13 cellular contexts compared by ENCODE assay signal in genomic region chr11:70090989-70091388, GRCh38. TPM values are rescaled to one million over a fixed set of nuclear protein-coding genes. Genes with fewer than 3 reads are reported as not detected.
DNase-seq lines count a peak whose midpoint lies in the region; ATAC-seq and TF ChIP-seq lines count a peak whose summit lies in the region.
"Had no signal": no experiment of that assay in that cellular context is flagged by ENCODE, and none has a peak within 500 bp of the region (broad histone marks: within the 10 kb centered on the region; RNA-seq: fewer than 3 reads in every experiment).

No MANE protein-coding gene starts in this region.

- ATAC-seq in activated naive CD4-positive, alpha-beta T cell treated with anti-CD3 and anti-CD28 coated beads, Interleukin-2, amount 50 U/mL, for 72 hours, result no peak

- H3K27me3 ChIP-seq in WERI-Rb-1 (ENCODE audit: insufficient read depth, low read depth, severe bottlenecking), result no peaks in the 10 kb centered on the region

- no peaks in the 10 kb centered on the region for H3K36me3 Mint-ChIP-seq in activated naive CD4-positive, alpha-beta T cell treated with anti-CD3 and anti-CD28 coated beads, Interleukin-2, amount 50 U/mL, for 72 hours

- TF ChIP-seq CTCF in AG10803 (conservative IDR thresholded peaks at IDR 0.05; ENCODE audit: low read length) (no peak), choroid plexus epithelial cell (conservative IDR thresholded peaks at IDR 0.05; ENCODE audit: low read depth, low read length) (no peak), WERI-Rb-1 (IDR thresholded peaks at IDR 0.05; ENCODE audit: low read depth, low read length) (no peak)

- H3K9me3 Mint-ChIP-seq in activated naive CD4-positive, alpha-beta T cell treated with anti-CD3 and anti-CD28 coated beads, Interleukin-2, amount 50 U/mL, for 72 hours, result no peaks in the 10 kb centered on the region
- H3K9me3 Mint-ChIP-seq: H9 had no signal

- no peaks in the 10 kb centered on the region; the same call in 1 of the 2 replicates for H3K36me3 ChIP-seq in WERI-Rb-1
- H3K36me3 ChIP-seq: spleen had no signal

- no peak overlapping the region for H3K27ac Mint-ChIP-seq in activated naive CD4-positive, alpha-beta T cell treated with anti-CD3 and anti-CD28 coated beads, Interleukin-2, amount 50 U/mL, for 72 hours
- H3K27ac Mint-ChIP-seq: H9 had no signal

- no peak overlapping the region for H3K4me3 ChIP-seq in AG10803 (ENCODE audit: low read length)
- no peak overlapping the region for H3K4me3 ChIP-seq in choroid plexus epithelial cell (ENCODE audit: low read depth, low read length)
- H3K4me3 ChIP-seq in WERI-Rb-1 (ENCODE audit: low read depth, low read length), result no peak overlapping the region
- H3K4me3 ChIP-seq: spleen had no signal

- H3K27ac ChIP-seq in WERI-Rb-1, result no peak overlapping the region
- H3K27ac ChIP-seq: spleen had no signal

- DNase-seq in AG10803 (ENCODE audit: low read depth) (peak; percentile 9), NCI-H1092 treated with DMSO at 0.1 percent for 48 hours (lab: John Stamatoyannopoulos, UW) (peak; percentile 90), choroid plexus epithelial cell (ENCODE audit: low read depth) (peak; percentile 32), myocyte (ENCODE audit: low read depth) (peak; percentile 16), WERI-Rb-1 (no peak), AG08395 (ENCODE audit: low spot score) (no peak)
- DNase-seq in activated naive CD4-positive, alpha-beta T cell treated with anti-CD3 and anti-CD28 coated beads, Interleukin-2, amount 50 U/mL, for 72 hours (ENCODE audit: low spot score in 2 of 2), result no peak
- no peak for DNase-seq in activated CD8-positive, alpha-beta memory T cell treated with anti-CD3 and anti-CD28 coated beads for 24 hours
- DNase-seq: effector CD4-positive, alpha-beta T cell; H9; NCI-H2029 treated with DMSO at 0.1 percent for 48 hours; occipital lobe; spleen had no signal

- peaks cover 2% of the 10 kb centered on the region for H3K9me3 ChIP-seq in WERI-Rb-1 (ENCODE audit: severe bottlenecking)

RNA-seq across cellular contexts. Expression of gene ANO1, which starts 12.9 kb away (rescaled TPM):
- total RNA-seq in myocyte, result not detected in 2 replicates
- polyA plus RNA-seq in myocyte (2012), result 0.30 TPM
- under 1 TPM in 1 of 2 donors, not detected in 1; 0.33 TPM for total RNA-seq in activated naive CD4-positive, alpha-beta T cell treated with anti-CD3 and anti-CD28 coated beads, Interleukin-2, amount 50 U/mL, for 72 hours

Comparison
In these comparisons a context has a peak if more than half of its experiments do, and no peak if none do; other contexts are left out.
1. DNase-seq: peak in AG10803 (single experiment), NCI-H1092 treated with DMSO at 0.1 percent for 48 hours (single experiment), choroid plexus epithelial cell (single experiment) and myocyte (single experiment); none in WERI-Rb-1 (single experiment), AG08395 (single experiment), activated naive CD4-positive, alpha-beta T cell treated with anti-CD3 and anti-CD28 coated beads, Interleukin-2, amount 50 U/mL, for 72 hours (0 of 2) and activated CD8-positive, alpha-beta memory T cell treated with anti-CD3 and anti-CD28 coated beads for 24 hours (single experiment).